In genomic region chr9:34496149-34496712, GRCh38 we compare ENCODE assay signal across 31 cellular contexts. TPM values are rescaled to one million over a fixed set of nuclear protein-coding genes. Genes with fewer than 3 reads are reported as not detected.
DNase-seq lines count a peak whose midpoint lies in the region; FAIRE-seq and TF ChIP-seq lines count a peak whose summit lies in the region.
"Had no signal": no experiment of that assay in that cellular context is flagged by ENCODE, and none has a peak within 500 bp of the region (broad histone marks: within the 10 kb centered on the region; RNA-seq: fewer than 3 reads in every experiment).

No MANE protein-coding gene starts in this region.

- H3K9me2 ChIP-seq in OCI-LY7 (ENCODE audit: insufficient read depth, low read length) = no peaks in the 10 kb centered on the region

- no TSS peak for BruUV-seq in OCI-LY7 (replicated peaks; lab: Mats Ljungman, UMichigan)

- no peak for FAIRE-seq in bronchial epithelial cell (lab: Jason Lieb, UNC)
- FAIRE-seq: frontal cortex, HepG2 had no signal

- no peak overlapping the region for H3K27ac ChIP-seq in OCI-LY7 (ENCODE audit: low read depth, low read length, poor library complexity, severe bottlenecking)
- H3K27ac ChIP-seq: HL-60, psoas muscle, testis, uterus had no signal

- H3K36me3 ChIP-seq in bronchial epithelial cell (ENCODE audit: control insufficient read depth, insufficient read depth, low read length) (no peaks in the 10 kb centered on the region), OCI-LY7 (ENCODE audit: insufficient read depth, low read length) (no peaks in the 10 kb centered on the region)
- H3K36me3 ChIP-seq: uterus had no signal

- H3K79me2 ChIP-seq in OCI-LY7 (ENCODE audit: insufficient read depth, low read depth, low read length) = no peaks in the 10 kb centered on the region

- H3K4me3 ChIP-seq in bronchial epithelial cell (ENCODE audit: low read depth, low read length) (no peak overlapping the region), OCI-LY7 (ENCODE audit: low read depth, low read length, poor library complexity, severe bottlenecking) (no peak overlapping the region)
- H3K4me3 ChIP-seq: psoas muscle, testis, uterus had no signal

- DNase-seq in A172 (ENCODE audit: low spot score) = peak; percentile 40
- DNase-seq in HS-5 (ENCODE audit: low read depth) = peak; percentile 20
- peak; percentile 57 for DNase-seq in bronchial epithelial cell (ENCODE audit: low read depth)
- peak; percentile 95 for DNase-seq in glomerular endothelial cell (ENCODE audit: extremely low read depth, low read depth, low spot score)
- DNase-seq in occipital lobe (lab: John Stamatoyannopoulos, UW) = no peak
- DNase-seq in activated naive CD4-positive, alpha-beta T cell treated with anti-CD3 and anti-CD28 coated beads, Interleukin-2, amount 50 U/mL, for 16 hours = no peak
- DNase-seq in OCI-LY7 (ENCODE audit: low spot score) = no peak
- no peak for DNase-seq in NCI-H2227 treated with DMSO at 0.1 percent for 48 hours (lab: John Stamatoyannopoulos, UW)
- DNase-seq: 8988T; activated CD4-positive, alpha-beta T cell treated with anti-CD3 and anti-CD28 coated beads, Interleukin-2, amount 10 ng/mL, durations not matched to agents 24 days and 14 days; activated gamma-delta T cell treated with Interleukin-2 at 50 U/mL for 16 hours; activated T-cell treated with anti-CD3 and anti-CD28 coated beads, Interleukin-2, amount 50 U/mL, for 4 hours; CD4-positive, alpha-beta T cell; effector CD8-positive, alpha-beta T cell; erythroblast; Kasumi-1; left colon; naive B cell; NCI-H1048; NCI-H1694; NCI-H510A treated with DMSO at 0.1 percent for 48 hours; psoas muscle; stimulated activated CD4-positive, alpha-beta T cell treated with anti-CD3 and anti-CD28 coated beads, Interleukin-15, amount 100 ng/mL, for 24 hours; stimulated activated naive CD4-positive, alpha-beta T cell; SW 1271; T1000; testis; uterus had no signal

- TF ChIP-seq CTCF in bronchial epithelial cell (IDR thresholded peaks at IDR 0.05; ENCODE audit: insufficient read depth, low read length, severe bottlenecking) (no peak), OCI-LY7 (conservative IDR thresholded peaks at IDR 0.05; ENCODE audit: low read length) (no peak)

- no peaks in the 10 kb centered on the region for H3K9me3 ChIP-seq in OCI-LY7 (ENCODE audit: low read length)
- H3K9me3 ChIP-seq: psoas muscle, testis, uterus had no signal

- CTCF ChIA-PET in OCI-LY7 (lab: Charles Lee; ENCODE audit: unreplicated experiment) = no interaction called here

- H2AFZ ChIP-seq in OCI-LY7 (ENCODE audit: low read length) = no peak overlapping the region

- intact Hi-C loops in OCI-LY7 (cut with micrococcal nuclease; ENCODE audit: unreplicated experiment) = no loop called here

- H3K4me2 ChIP-seq in OCI-LY7 (ENCODE audit: low read length) = no peak overlapping the region

- H3K4me1 ChIP-seq in OCI-LY7 (ENCODE audit: insufficient read depth, low read length, poor library complexity, severe bottlenecking) = no peaks in the 10 kb centered on the region
- H3K4me1 ChIP-seq: psoas muscle, uterus had no signal

- no peaks in the 10 kb centered on the region for H3K27me3 ChIP-seq in bronchial epithelial cell (ENCODE audit: control insufficient read depth, insufficient read depth, low read length)
- H3K27me3 ChIP-seq: testis, uterus had no signal

- H4K20me1 ChIP-seq in OCI-LY7 (ENCODE audit: insufficient read depth, low read length) = no peaks in the 10 kb centered on the region; the same call in 1 of the 2 replicates

- POLR2A ChIA-PET in OCI-LY7 (lab: Charles Lee) = interaction anchor here (0.6 kb wide), 2 partner anchors 127 to 1373 kb away, joined by 3 read pairs; no protein-coding TSS in a partner anchor

RNA-seq across cellular contexts. Expression of gene ENHO, which starts 26.6 kb away (rescaled TPM):
- 0.43 and 1.1 TPM in 2 replicates for total RNA-seq in A172 (2014; rRNA removed; shearing (Covaris generic))
- total RNA-seq in bronchial epithelial cell (0.13 TPM in 1 of 2 replicates, not detected in the other), glomerular endothelial cell (not detected in 2 replicates), occipital lobe (37.6 TPM), OCI-LY7 (2022) (0.46 and 0.91 TPM in 2 replicates)
- not detected in 2 replicates for total RNA-seq in OCI-LY7 (2014; rRNA removed; shearing (Covaris generic))
- total RNA-seq: activated CD4-positive, alpha-beta T cell treated with anti-CD3 and anti-CD28 coated beads, Interleukin-2, amount 10 ng/mL, durations not matched to agents 24 days and 14 days; activated T-cell treated with anti-CD3 and anti-CD28 coated beads, Interleukin-2, amount 50 U/mL, for 4 hours had no signal

RNA-seq across cellular contexts. Expression of gene DNAI1, which starts 37.6 kb away (rescaled TPM):
- total RNA-seq in A172 (2014; rRNA removed; shearing (Covaris generic)) = not detected in 2 replicates
- total RNA-seq in bronchial epithelial cell (not detected in 2 replicates), glomerular endothelial cell (not detected in 2 replicates), occipital lobe (0.78 TPM), OCI-LY7 (2022) (0.55 and 0.97 TPM in 2 replicates)
- total RNA-seq in OCI-LY7 (2014; rRNA removed; shearing (Covaris generic)) = 0.57 TPM in 1 of 2 replicates, not detected in the other
- total RNA-seq: activated CD4-positive, alpha-beta T cell treated with anti-CD3 and anti-CD28 coated beads, Interleukin-2, amount 10 ng/mL, durations not matched to agents 24 days and 14 days; activated T-cell treated with anti-CD3 and anti-CD28 coated beads, Interleukin-2, amount 50 U/mL, for 4 hours; CD4-positive, alpha-beta T cell; HepG2; left colon had no signal

RNA-seq across cellular contexts. Expression of gene FAM219A, which starts 37.9 kb away (rescaled TPM):
- total RNA-seq in A172 (2014; rRNA removed; shearing (Covaris generic)) = 11.1 and 11.6 TPM in 2 replicates
- total RNA-seq in bronchial epithelial cell (3.9 and 5.4 TPM in 2 replicates), glomerular endothelial cell (37.5 and 49.8 TPM in 2 replicates), occipital lobe (23.1 TPM), OCI-LY7 (2022) (12.7 and 14.3 TPM in 2 replicates)
- total RNA-seq in OCI-LY7 (2014; rRNA removed; shearing (Covaris generic)) = 5.2 and 6.5 TPM in 2 replicates

Comparison
In these comparisons a context has a peak if more than half of its experiments do, and no peak if none do; other contexts are left out.
1. DNase-seq: peak in A172 (single experiment), HS-5 (single experiment), bronchial epithelial cell (single experiment) and glomerular endothelial cell (single experiment); none in occipital lobe (single experiment), activated naive CD4-positive, alpha-beta T cell treated with anti-CD3 and anti-CD28 coated beads, Interleukin-2, amount 50 U/mL, for 16 hours (single experiment), OCI-LY7 (single experiment) and NCI-H2227 treated with DMSO at 0.1 percent for 48 hours (single experiment).
2. RNA of gene ENHO, which starts 26.6 kb away (total RNA-seq): 37.6 TPM in occipital lobe (single experiment); 0.46 to 0.91 TPM in OCI-LY7, 0.43 to 1.1 TPM in A172, 0.13 TPM in bronchial epithelial cell and not detected in glomerular endothelial cell; every median in the first group is over 10 times any median in the second.